In genomic region chr6:163414117-163414366, GRCh38 we compare ENCODE assay signal across 8 cellular contexts. TPM values are rescaled to one million over a fixed set of nuclear protein-coding genes. Genes with fewer than 3 reads are reported as not detected.
DNase-seq lines count a peak whose midpoint lies in the region; ATAC-seq, FAIRE-seq and TF ChIP-seq lines count a peak whose summit lies in the region.

No MANE protein-coding gene starts in this region.

- H3K27me3 Mint-ChIP-seq in activated CD4-positive, alpha-beta T cell treated with anti-CD3 and anti-CD28 coated beads for 36 hours: no peaks in the 10 kb centered on the region
- H3K27me3 Mint-ChIP-seq in MCF 10A (ENCODE audit: insufficient read depth, unreplicated experiment): no peaks in the 10 kb centered on the region

- intact Hi-C loops in activated CD4-positive, alpha-beta T cell treated with anti-CD3 and anti-CD28 coated beads for 36 hours (cut with DNase I, micrococcal nuclease): loop anchor here (1.0 to 10.0 kb wide), 3 partner anchors 46 to 1511 kb away; partner anchors contain the start of genes PACRG (in 1 of the 2) and PRKN (in 1 of the 2)
- intact Hi-C loops in MCF 10A (cut with micrococcal nuclease): no loop called here

- no peaks in the 10 kb centered on the region for H3K9me3 Mint-ChIP-seq in activated CD4-positive, alpha-beta T cell treated with anti-CD3 and anti-CD28 coated beads for 36 hours (ENCODE audit: low read depth)
- no peaks in the 10 kb centered on the region for H3K9me3 Mint-ChIP-seq in MCF 10A (ENCODE audit: unreplicated experiment)

- CTCF ChIA-PET in activated CD4-positive, alpha-beta T cell treated with anti-CD3 and anti-CD28 coated beads for 36 hours (lab: Charles Lee): no interaction called here
- CTCF ChIA-PET in MCF 10A (lab: Yijun Ruan, JAX): no interaction called here

- peak overlapping the region; percentile 74 for H3K4me3 ChIP-seq in mesodermal cell (ENCODE audit: extremely low read depth, insufficient read depth, low read length, poor library complexity, severe bottlenecking)

- TF ChIP-seq CTCF in MCF 10A (IDR thresholded peaks at IDR 0.05; ENCODE audit: unreplicated experiment): no peak

- H3K9me3 ChIP-seq in mesodermal cell (ENCODE audit: control insufficient read depth, low read length): no peaks in the 10 kb centered on the region

- POLR2A ChIA-PET in activated CD4-positive, alpha-beta T cell treated with anti-CD3 and anti-CD28 coated beads for 36 hours (lab: Charles Lee): no interaction called here
- POLR2A ChIA-PET in MCF 10A (lab: Yijun Ruan, JAX): interaction anchor here (1.5 kb wide), 1 partner anchor 22 kb away, joined by 10 read pairs; no protein-coding TSS in a partner anchor

- peak overlapping the region; percentile 97 for H3K27ac ChIP-seq in mesodermal cell (ENCODE audit: low read depth, low read length, severe bottlenecking)

- no TSS peak for BruUV-seq in MCF 10A (replicated peaks; lab: Mats Ljungman, UMichigan)

- H3K4me1 Mint-ChIP-seq in activated CD4-positive, alpha-beta T cell treated with anti-CD3 and anti-CD28 coated beads for 36 hours: peaks cover 22% of the 10 kb centered on the region
- peaks cover 8% of the 10 kb centered on the region for H3K4me1 Mint-ChIP-seq in MCF 10A (ENCODE audit: insufficient read depth, unreplicated experiment)

- no peak for DNase-seq in activated CD4-positive, alpha-beta T cell treated with anti-CD3 and anti-CD28 coated beads for 36 hours
- DNase-seq in activated CD4-positive, alpha-beta T cell treated with anti-CD3 and anti-CD28 coated beads, Interleukin-2, amount 50 U/mL, for 4 hours: no peak
- no peak for DNase-seq in MCF 10A (ENCODE audit: unreplicated experiment)
- DNase-seq in NCI-H446 (lab: John Stamatoyannopoulos, UW): no peak
- DNase-seq in RCC 7860 (ENCODE audit: low spot score): no peak
- no peak for DNase-seq in globus pallidus (ENCODE audit: low spot score)

- 0% methylated on average over 2 to 11 of the region's 33 CpGs for WGBS in mesodermal cell (ENCODE audit: insufficient coverage in 2 of 2), 2 experiments

- no peak for FAIRE-seq in RCC 7860 (lab: Jason Lieb, UNC)

- peak overlapping the region; percentile 78 for H3K4me3 Mint-ChIP-seq in activated CD4-positive, alpha-beta T cell treated with anti-CD3 and anti-CD28 coated beads for 36 hours
- peak overlapping the region; percentile 78 for H3K4me3 Mint-ChIP-seq in MCF 10A (ENCODE audit: unreplicated experiment)

- H3K4me1 ChIP-seq in mesodermal cell (ENCODE audit: control insufficient read depth, insufficient read depth, low read length, poor library complexity, severe bottlenecking): peaks cover 5% of the 10 kb centered on the region

- peak; percentile 31 for ATAC-seq in activated CD4-positive, alpha-beta T cell treated with anti-CD3 and anti-CD28 coated beads for 36 hours
- peak; percentile 28 for ATAC-seq in HG03432 (IDR thresholded peaks at IDR 0.05; ENCODE audit: unreplicated experiment)

- H3K27ac Mint-ChIP-seq in activated CD4-positive, alpha-beta T cell treated with anti-CD3 and anti-CD28 coated beads for 36 hours: peak overlapping the region; percentile 84
- peak overlapping the region; percentile 75 for H3K27ac Mint-ChIP-seq in MCF 10A (ENCODE audit: low read depth, unreplicated experiment)

- peaks cover 3% of the 10 kb centered on the region for H3K36me3 Mint-ChIP-seq in activated CD4-positive, alpha-beta T cell treated with anti-CD3 and anti-CD28 coated beads for 36 hours (ENCODE audit: low read depth)
- H3K36me3 Mint-ChIP-seq in MCF 10A (ENCODE audit: insufficient read depth, unreplicated experiment): peaks cover 13% of the 10 kb centered on the region

- peaks cover 3% of the 10 kb centered on the region for H3K36me3 ChIP-seq in mesodermal cell (ENCODE audit: control insufficient read depth, insufficient read depth, low read length)

RNA-seq across cellular contexts. Expression of gene QKI, which starts 0.5 kb away (rescaled TPM):
- total RNA-seq in activated CD4-positive, alpha-beta T cell treated with anti-CD3 and anti-CD28 coated beads for 36 hours: 10 to 100 TPM; 48.6 to 62.7 TPM
- 272 and 295 TPM in 2 replicates for total RNA-seq in MCF 10A (2022)
- polyA plus RNA-seq in mesodermal cell (2013, experiment 1 of 2): 192 TPM
- polyA plus RNA-seq in mesodermal cell (2013, experiment 2 of 2): 196 TPM
